ENCODE assay signal across 10 cellular contexts in the genomic region with DNA sequence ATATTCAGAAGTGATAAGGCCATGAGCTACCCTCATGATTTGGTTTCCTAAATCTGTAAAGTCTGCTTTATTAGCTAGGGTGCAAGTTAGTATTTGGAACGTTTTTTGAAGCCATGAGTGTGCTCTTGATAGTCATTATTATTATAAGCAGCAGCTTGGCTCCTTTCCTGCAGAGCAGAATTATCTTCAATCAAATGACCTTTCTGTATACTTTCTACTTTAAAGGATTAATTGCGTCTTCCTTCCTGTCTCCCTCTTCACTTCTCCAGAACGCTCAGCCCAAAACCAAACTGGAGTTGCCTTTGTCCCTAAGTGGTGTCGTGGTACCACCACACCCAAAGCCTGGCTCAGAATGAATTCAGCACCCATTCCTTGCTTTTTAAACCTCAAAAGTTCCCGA.
DNase-seq lines count a peak whose midpoint lies in the region; ATAC-seq and TF ChIP-seq lines count a peak whose summit lies in the region.
"Had no signal": no experiment of that assay in that cellular context is flagged by ENCODE, and none has a peak within 500 bp of the region (broad histone marks: within the 10 kb centered on the region; RNA-seq: fewer than 3 reads in every experiment).

No MANE protein-coding gene starts in this region.

- no peak overlapping the region for H3K4me3 Mint-ChIP-seq in activated CD4-positive, alpha-beta T cell treated with anti-CD3 and anti-CD28 coated beads for 36 hours

- TF ChIP-seq EP300 in suprapubic skin (IDR thresholded peaks at IDR 0.05) = no peak

- no peak overlapping the region for H3K9ac ChIP-seq in trophoblast cell (ENCODE audit: low read length)

- no peak overlapping the region for H2BK120ac ChIP-seq in trophoblast cell (ENCODE audit: insufficient read depth, low read length, poor library complexity)

- no peaks in the 10 kb centered on the region for H3K27me3 Mint-ChIP-seq in activated CD4-positive, alpha-beta T cell treated with anti-CD3 and anti-CD28 coated beads for 36 hours

- peaks cover 23 to 27% of the 10 kb centered on the region in 2 donors for H3K4me1 ChIP-seq in thyroid gland
- H3K4me1 ChIP-seq in suprapubic skin = peaks cover 26% of the 10 kb centered on the region
- H3K4me1 ChIP-seq in trophoblast cell (ENCODE audit: control insufficient read depth in 1 of 2, insufficient read depth in 2 of 2, low read length in 2 of 2) = peaks cover 15 to 17% of the 10 kb centered on the region in 2 experiments

- H3K27ac ChIP-seq in angular gyrus (ENCODE audit: low read depth, low read length) (peak overlapping the region; percentile 45), thyroid gland (peak overlapping the region; percentile 40 to 61 (median 43)), suprapubic skin (no peak overlapping the region), trophoblast cell (ENCODE audit: low read depth, low read length) (no peak overlapping the region)

- no peak overlapping the region for H3K4ac ChIP-seq in trophoblast cell (ENCODE audit: low read depth, low read length)

- H3K14ac ChIP-seq in trophoblast cell (ENCODE audit: low read length) = no peak overlapping the region

- CTCF ChIA-PET in activated CD4-positive, alpha-beta T cell treated with anti-CD3 and anti-CD28 coated beads for 36 hours (lab: Charles Lee) = interaction anchor here (0.5 kb wide), 1 partner anchor 992 kb away, joined by 5 read pairs; no protein-coding TSS in a partner anchor

- peaks cover 4% of the 10 kb centered on the region for H3K36me3 Mint-ChIP-seq in activated CD4-positive, alpha-beta T cell treated with anti-CD3 and anti-CD28 coated beads for 36 hours (ENCODE audit: low read depth)

- H3K27me3 ChIP-seq in thyroid gland = no peaks in the 10 kb centered on the region
- no peaks in the 10 kb centered on the region for H3K27me3 ChIP-seq in suprapubic skin
- no peaks in the 10 kb centered on the region for H3K27me3 ChIP-seq in trophoblast cell (ENCODE audit: insufficient read depth, low read length)

- peaks cover 44% of the 10 kb centered on the region for H3K4me1 Mint-ChIP-seq in activated CD4-positive, alpha-beta T cell treated with anti-CD3 and anti-CD28 coated beads for 36 hours

- H3K79me1 ChIP-seq in trophoblast cell (ENCODE audit: low read length) = no peaks in the 10 kb centered on the region

- intact Hi-C loops in activated CD4-positive, alpha-beta T cell treated with anti-CD3 and anti-CD28 coated beads for 36 hours (cut with DNase I, micrococcal nuclease) = no loop called here
- intact Hi-C loops in thyroid gland (cut with DNase I) = no loop called here

- H3K9me3 ChIP-seq in thyroid gland (no peaks in the 10 kb centered on the region), suprapubic skin (no peaks in the 10 kb centered on the region), trophoblast cell (ENCODE audit: insufficient read depth, low read depth, low read length) (peaks cover 2% of the 10 kb centered on the region)

- ATAC-seq in activated CD4-positive, alpha-beta T cell treated with anti-CD3 and anti-CD28 coated beads for 36 hours = no peak
- peak; percentile 16 for ATAC-seq in left lobe of liver

- no peak overlapping the region for H3K23ac ChIP-seq in trophoblast cell (ENCODE audit: low read length)

- H2AK5ac ChIP-seq in trophoblast cell (ENCODE audit: low read length) = no peak overlapping the region

- H3K18ac ChIP-seq in trophoblast cell (ENCODE audit: low read length) = no peak overlapping the region

- 7 to 11% methylated on average over 5 of the region's 5 CpGs for WGBS in thyroid gland, 2 donors
- 10% methylated on average over 5 of the region's 5 CpGs for WGBS in suprapubic skin
- no CpG with 5 or more reads among the region's 5 CpGs for WGBS in trophoblast cell (ENCODE audit: extremely low coverage, insufficient coverage, insufficient read length)

- DNase-seq in activated CD4-positive, alpha-beta T cell treated with anti-CD3 and anti-CD28 coated beads for 36 hours = no peak
- DNase-seq in activated CD4-positive, alpha-beta T cell treated with anti-CD3 and anti-CD28 coated beads, Interleukin-2, amount 50 U/mL, for 48 hours = no peak
- DNase-seq in left lobe of liver (ENCODE audit: low spot score) (no peak), thyroid gland (peak in 1 of 2 donors; percentile 2), mesenteric fat pad (ENCODE audit: low spot score) (no peak), suprapubic skin (ENCODE audit: low spot score in 2 of 2) (no peak), trophoblast cell (no peak)
- DNase-seq: GOT3; stimulated activated CD4-positive, alpha-beta T cell treated with anti-CD3 and anti-CD28 coated beads, Interleukin-4, amount 100 ng/mL, for 24 hours had no signal

- H3K9me3 Mint-ChIP-seq in activated CD4-positive, alpha-beta T cell treated with anti-CD3 and anti-CD28 coated beads for 36 hours (ENCODE audit: low read depth) = peaks cover 3% of the 10 kb centered on the region

- POLR2A ChIA-PET in activated CD4-positive, alpha-beta T cell treated with anti-CD3 and anti-CD28 coated beads for 36 hours (lab: Charles Lee) = no interaction called here

- H2AFZ ChIP-seq in trophoblast cell (ENCODE audit: insufficient read depth, low read length, poor library complexity) = no peak overlapping the region

- no peaks in the 10 kb centered on the region for H3K36me3 ChIP-seq in thyroid gland
- H3K36me3 ChIP-seq in suprapubic skin = no peaks in the 10 kb centered on the region
- H3K36me3 ChIP-seq in trophoblast cell (ENCODE audit: control insufficient read depth in 1 of 2, insufficient read depth in 2 of 2, low read length in 2 of 2) = no peaks in the 10 kb centered on the region

- H3K4me2 ChIP-seq in trophoblast cell (ENCODE audit: low read length) = no peak overlapping the region

- H3K4me3 ChIP-seq in thyroid gland (replicated peaks in 1 of 3) (no peak overlapping the region), suprapubic skin (no peak overlapping the region), trophoblast cell (ENCODE audit: low read depth, low read length) (no peak overlapping the region)

- peak overlapping the region; percentile 55 for H3K27ac Mint-ChIP-seq in activated CD4-positive, alpha-beta T cell treated with anti-CD3 and anti-CD28 coated beads for 36 hours

- H3K79me2 ChIP-seq in trophoblast cell (ENCODE audit: control insufficient read depth, insufficient read depth, low read length, poor library complexity) = no peaks in the 10 kb centered on the region

- H4K12ac ChIP-seq in trophoblast cell (ENCODE audit: low read depth, low read length) = no peak overlapping the region

- no peak overlapping the region for H2BK5ac ChIP-seq in trophoblast cell (ENCODE audit: low read depth, low read length, poor library complexity)

- TF ChIP-seq POLR2A in thyroid gland (IDR thresholded peaks at IDR 0.05) (no peak), suprapubic skin (IDR thresholded peaks at IDR 0.05) (no peak)

- TF ChIP-seq CTCF in thyroid gland (IDR thresholded peaks at IDR 0.05) = no peak
- TF ChIP-seq CTCF in suprapubic skin (IDR thresholded peaks at IDR 0.05) = no peak

- H4K91ac ChIP-seq in trophoblast cell (ENCODE audit: low read depth, low read length) = no peak overlapping the region

- no peak overlapping the region for H4K8ac ChIP-seq in trophoblast cell (ENCODE audit: low read depth, low read length)

- no peak overlapping the region for H2BK12ac ChIP-seq in trophoblast cell (ENCODE audit: low read length)

Comparison
In these comparisons a context has a peak if more than half of its experiments do, and no peak if none do; other contexts are left out.
1. H3K27ac ChIP-seq: peak in angular gyrus (single experiment) and thyroid gland (3 of 3); none in suprapubic skin (single experiment) and trophoblast cell (single experiment).